Comparison of ENCODE assay signal across 11 cellular contexts in genomic region chr10:122344741-122345258, GRCh38. TPM values are rescaled to one million over a fixed set of nuclear protein-coding genes. Genes with fewer than 3 reads are reported as not detected.
A peak's percentile ranks its signal among the peaks of the same experiment; 100 is the strongest.
DNase-seq lines count a peak whose midpoint lies in the region; ATAC-seq and TF ChIP-seq lines count a peak whose summit lies in the region.
"Had no signal": no experiment of that assay in that cellular context is flagged by ENCODE, and none has a peak within 500 bp of the region (broad histone marks: within the 10 kb centered on the region; RNA-seq: fewer than 3 reads in every experiment).

No MANE protein-coding gene starts in this region.

- TF ChIP-seq CTCF in Calu3 (IDR thresholded peaks at IDR 0.05; ENCODE audit: unreplicated experiment) (no peak), PC-9 (conservative IDR thresholded peaks at IDR 0.05) (no peak), OCI-LY7 (conservative IDR thresholded peaks at IDR 0.05; ENCODE audit: low read length) (no peak)

- H3K4me2 ChIP-seq in PC-9 (peak overlapping the region; percentile 38), neuronal stem cell (ENCODE audit: insufficient read depth, low read length, poor library complexity, severe bottlenecking) (no peak overlapping the region), OCI-LY7 (ENCODE audit: low read length) (no peak overlapping the region)

- no peaks in the 10 kb centered on the region for H3K27me3 Mint-ChIP-seq in Calu3 (ENCODE audit: unreplicated experiment)

- intact Hi-C loops in Calu3 (cut with micrococcal nuclease; ENCODE audit: unreplicated experiment) = loop anchor here (5.0 kb wide), 2 partner anchors 33 to 47 kb away; no protein-coding TSS in a partner anchor
- intact Hi-C loops in PC-9 (cut with micrococcal nuclease; ENCODE audit: unreplicated experiment) = loop anchor here (5.0 kb wide), 1 partner anchor 73 kb away; no protein-coding TSS in a partner anchor
- intact Hi-C loops in OCI-LY7 (cut with micrococcal nuclease; ENCODE audit: unreplicated experiment) = no loop called here

- WGBS in neuronal stem cell (ENCODE audit: extremely low coverage in 2 of 2, insufficient read length in 2 of 2, insufficient replicate concordance in 1 of 2), 2 donors = no CpG with 5 or more reads among the region's 9 CpGs

- H4K8ac ChIP-seq in neuronal stem cell (ENCODE audit: low read depth, low read length) = no peak overlapping the region

- no peak overlapping the region for H3K9ac ChIP-seq in neuronal stem cell (ENCODE audit: low read depth, low read length, poor library complexity)

- no peak for DNase-seq in Calu3
- peak in 1 of 2 experiments; percentile 52 for DNase-seq in PC-9
- peak; percentile 21 for DNase-seq in fibroblast of gingiva (ENCODE audit: low read depth)
- DNase-seq in neuronal stem cell (ENCODE audit: low spot score) = no peak
- no peak for DNase-seq in NCI-H2029 (lab: John Stamatoyannopoulos, UW)
- no peak for DNase-seq in OCI-LY7 (ENCODE audit: low spot score)
- DNase-seq in effector memory CD4-positive, alpha-beta T cell = no peak
- DNase-seq: stimulated activated CD4-positive, alpha-beta T cell treated with anti-CD3 and anti-CD28 coated beads, Interleukin-4, amount 100 ng/mL, for 4 hours; T-helper 17 cell had no signal

- no peak overlapping the region for H2BK120ac ChIP-seq in neuronal stem cell (ENCODE audit: low read depth, low read length)

- peaks cover 19% of the 10 kb centered on the region for H3K4me1 Mint-ChIP-seq in Calu3 (ENCODE audit: low read depth, unreplicated experiment)

- peak overlapping the region; percentile 10 for H2BK15ac ChIP-seq in neuronal stem cell (ENCODE audit: low read length)

- H3K27ac Mint-ChIP-seq in Calu3 (ENCODE audit: unreplicated experiment) = peak overlapping the region; percentile 68
- H3K27ac Mint-ChIP-seq: T-helper 17 cell had no signal

- no peak overlapping the region for H3K23ac ChIP-seq in neuronal stem cell (ENCODE audit: low read depth, low read length, poor library complexity)

- H3K79me2 ChIP-seq in PC-9 (ENCODE audit: low read depth) = no peaks in the 10 kb centered on the region
- no peaks in the 10 kb centered on the region for H3K79me2 ChIP-seq in OCI-LY7 (ENCODE audit: insufficient read depth, low read depth, low read length)

- CTCF ChIA-PET in Calu3 (lab: Charles Lee) (interaction anchor here (0.7 to 1.4 kb wide), 4 partner anchors 46 to 299 kb away, joined by 3 to 5 read pairs (median 4); no protein-coding TSS in a partner anchor), PC-9 (lab: Charles Lee) (no interaction called here), OCI-LY7 (lab: Charles Lee; ENCODE audit: unreplicated experiment) (interaction anchor here (0.9 kb wide), 1 partner anchor 90 kb away, joined by 3 read pairs; no protein-coding TSS in a partner anchor)

- BruUV-seq in Calu3 (replicated peaks; lab: Mats Ljungman, UMichigan) = no TSS peak
- no TSS peak for BruUV-seq in PC-9 (replicated peaks; lab: Mats Ljungman, UMichigan)
- BruUV-seq in OCI-LY7 (replicated peaks; lab: Mats Ljungman, UMichigan) = no TSS peak

- H2AFZ ChIP-seq in PC-9 (0 out of 2 replicates have a peak overlapping the region, but pooled peaks have one; percentile 58), neuronal stem cell (ENCODE audit: low read length) (peak overlapping the region; percentile 74), OCI-LY7 (ENCODE audit: low read length) (no peak overlapping the region)

- H3K4me1 ChIP-seq in PC-9 (replicated peaks; ENCODE audit: insufficient read depth) (peaks cover 20% of the 10 kb centered on the region), neuronal stem cell (ENCODE audit: control insufficient read depth in 2 of 2, insufficient read depth in 1 of 2, low read depth in 1 of 2, low read length in 2 of 2) (peaks cover 10 to 28% of the 10 kb centered on the region in 2 donors), OCI-LY7 (ENCODE audit: insufficient read depth, low read length, poor library complexity, severe bottlenecking) (peaks cover 46% of the 10 kb centered on the region)
- H3K4me1 ChIP-seq in effector memory CD4-positive, alpha-beta T cell (ENCODE audit: control insufficient read depth, insufficient read depth, low read length, poor library complexity, severe bottlenecking) = no peaks in the 10 kb centered on the region

- no peak overlapping the region for H2BK5ac ChIP-seq in neuronal stem cell (ENCODE audit: low read length)

- H3K9me3 ChIP-seq in PC-9 (ENCODE audit: insufficient read depth, low read depth) = no peaks in the 10 kb centered on the region
- peaks cover 12 to 14% of the 10 kb centered on the region in 2 donors for H3K9me3 ChIP-seq in neuronal stem cell (replicated peaks in 1 of 2; ENCODE audit: control insufficient read depth in 2 of 2, insufficient read depth in 1 of 2, low read depth in 1 of 2, low read length in 2 of 2)
- H3K9me3 ChIP-seq in OCI-LY7 (ENCODE audit: low read length) = peaks cover 8% of the 10 kb centered on the region; the same call in 1 of the 2 replicates
- H3K9me3 ChIP-seq in effector memory CD4-positive, alpha-beta T cell (ENCODE audit: control insufficient read depth, low read length) = no peaks in the 10 kb centered on the region
- H3K9me3 ChIP-seq: upper lobe of left lung had no signal

- H2AK5ac ChIP-seq in neuronal stem cell (ENCODE audit: low read depth, low read length) = peak overlapping the region; percentile 82

- no peak overlapping the region for H3K14ac ChIP-seq in neuronal stem cell (ENCODE audit: low read length)

- H3K4ac ChIP-seq in neuronal stem cell (ENCODE audit: low read length) = no peak overlapping the region

- no peak for ATAC-seq in HG02870 (IDR thresholded peaks at IDR 0.05; ENCODE audit: unreplicated experiment)
- ATAC-seq: T-helper 17 cell had no signal

- H3F3A ChIP-seq in PC-9 (ENCODE audit: insufficient read depth, low read depth) = no peaks in the 10 kb centered on the region

- H4K91ac ChIP-seq in neuronal stem cell (ENCODE audit: low read depth, low read length, poor library complexity) = no peak overlapping the region

- H3K79me1 ChIP-seq in neuronal stem cell (ENCODE audit: low read depth, low read length) = no peaks in the 10 kb centered on the region

- H3K9me2 ChIP-seq in PC-9 (ENCODE audit: insufficient read depth) = no peaks in the 10 kb centered on the region
- no peaks in the 10 kb centered on the region for H3K9me2 ChIP-seq in OCI-LY7 (ENCODE audit: insufficient read depth, low read length)

- peak overlapping the region; percentile 55 for H3K18ac ChIP-seq in neuronal stem cell (ENCODE audit: low read length)

- H3K4me3 Mint-ChIP-seq in Calu3 (ENCODE audit: low read depth, unreplicated experiment) = no peak overlapping the region
- H3K4me3 Mint-ChIP-seq: T-helper 17 cell had no signal

- H3K4me3 ChIP-seq in PC-9 = no peak overlapping the region
- H3K4me3 ChIP-seq in neuronal stem cell (ENCODE audit: low read length in 2 of 2) = no peak overlapping the region
- no peak overlapping the region for H3K4me3 ChIP-seq in OCI-LY7 (ENCODE audit: low read depth, low read length, poor library complexity, severe bottlenecking)
- no peak overlapping the region for H3K4me3 ChIP-seq in effector memory CD4-positive, alpha-beta T cell (ENCODE audit: insufficient read depth, low read depth, low read length, poor library complexity, severe bottlenecking)
- H3K4me3 ChIP-seq: upper lobe of left lung had no signal

- no peak overlapping the region for H2BK12ac ChIP-seq in neuronal stem cell (ENCODE audit: low read length)

- no peak overlapping the region for H3K27ac ChIP-seq in PC-9
- H3K27ac ChIP-seq in neuronal stem cell (replicated peaks; ENCODE audit: low read length) = no peak overlapping the region
- no peak overlapping the region for H3K27ac ChIP-seq in OCI-LY7 (ENCODE audit: low read depth, low read length, poor library complexity, severe bottlenecking)
- no peak overlapping the region for H3K27ac ChIP-seq in effector memory CD4-positive, alpha-beta T cell (ENCODE audit: insufficient read depth, low read length, poor library complexity, severe bottlenecking)
- H3K27ac ChIP-seq: upper lobe of left lung had no signal

- POLR2A ChIA-PET in PC-9 (lab: Charles Lee; ENCODE audit: unreplicated experiment) = interaction anchor here (0.6 kb wide), 1 partner anchor 27 kb away, joined by 4 read pairs; no protein-coding TSS in a partner anchor
- POLR2A ChIA-PET in OCI-LY7 (lab: Charles Lee) = interaction anchor here (1.1 to 1.8 kb wide), 2 partner anchors 48 to 87 kb away, joined by 3 to 4 read pairs; no protein-coding TSS in a partner anchor

- no peaks in the 10 kb centered on the region for H4K20me1 ChIP-seq in PC-9 (ENCODE audit: insufficient read depth)
- no peaks in the 10 kb centered on the region for H4K20me1 ChIP-seq in OCI-LY7 (ENCODE audit: insufficient read depth, low read length)

- peaks cover 2% of the 10 kb centered on the region for H3K9me3 Mint-ChIP-seq in Calu3 (ENCODE audit: low read depth, unreplicated experiment)

- H3K27me3 ChIP-seq in PC-9 (ENCODE audit: insufficient read depth, low read depth) (no peaks in the 10 kb centered on the region), neuronal stem cell (ENCODE audit: control insufficient read depth in 3 of 3, insufficient read depth in 3 of 3, low read depth in 1 of 3, low read length in 3 of 3) (no peaks in the 10 kb centered on the region)
- no peaks in the 10 kb centered on the region for H3K27me3 ChIP-seq in effector memory CD4-positive, alpha-beta T cell (replicated peaks; ENCODE audit: control insufficient read depth, insufficient read depth, low read length, poor library complexity, severe bottlenecking)
- H3K27me3 ChIP-seq: upper lobe of left lung had no signal

- H3K36me3 Mint-ChIP-seq in Calu3 (ENCODE audit: insufficient read depth, unreplicated experiment) = peaks cover 5% of the 10 kb centered on the region

- no peaks in the 10 kb centered on the region for H3K36me3 ChIP-seq in PC-9 (ENCODE audit: low read depth)
- H3K36me3 ChIP-seq in neuronal stem cell (replicated peaks in 1 of 2; ENCODE audit: control insufficient read depth in 2 of 2, insufficient read depth in 2 of 2, low read length in 2 of 2) = no peaks in the 10 kb centered on the region
- H3K36me3 ChIP-seq in OCI-LY7 (ENCODE audit: insufficient read depth, low read length) = no peaks in the 10 kb centered on the region; the same call in 1 of the 2 replicates
- no peaks in the 10 kb centered on the region for H3K36me3 ChIP-seq in effector memory CD4-positive, alpha-beta T cell (ENCODE audit: control insufficient read depth, insufficient read depth, low read length)
- H3K36me3 ChIP-seq: upper lobe of left lung had no signal

RNA-seq across cellular contexts. Expression of gene PLEKHA1, which starts 29.7 kb away (rescaled TPM):
- total RNA-seq in Calu3 (2022) (29.4 and 31.0 TPM in 2 replicates), PC-9 (2021) (33.8 and 39.9 TPM in 2 replicates), OCI-LY7 (2022) (5.5 and 5.6 TPM in 2 replicates)
- polyA plus RNA-seq in neuronal stem cell (2013, experiment 1 of 2) = 35.0 TPM
- polyA plus RNA-seq in neuronal stem cell (2013, experiment 2 of 2) = 35.1 TPM
- 4.2 and 7.3 TPM in 2 replicates for total RNA-seq in OCI-LY7 (2014; rRNA removed; shearing (Covaris generic))
